ENCODE assay signal across 1 cellular context in the genomic region with DNA sequence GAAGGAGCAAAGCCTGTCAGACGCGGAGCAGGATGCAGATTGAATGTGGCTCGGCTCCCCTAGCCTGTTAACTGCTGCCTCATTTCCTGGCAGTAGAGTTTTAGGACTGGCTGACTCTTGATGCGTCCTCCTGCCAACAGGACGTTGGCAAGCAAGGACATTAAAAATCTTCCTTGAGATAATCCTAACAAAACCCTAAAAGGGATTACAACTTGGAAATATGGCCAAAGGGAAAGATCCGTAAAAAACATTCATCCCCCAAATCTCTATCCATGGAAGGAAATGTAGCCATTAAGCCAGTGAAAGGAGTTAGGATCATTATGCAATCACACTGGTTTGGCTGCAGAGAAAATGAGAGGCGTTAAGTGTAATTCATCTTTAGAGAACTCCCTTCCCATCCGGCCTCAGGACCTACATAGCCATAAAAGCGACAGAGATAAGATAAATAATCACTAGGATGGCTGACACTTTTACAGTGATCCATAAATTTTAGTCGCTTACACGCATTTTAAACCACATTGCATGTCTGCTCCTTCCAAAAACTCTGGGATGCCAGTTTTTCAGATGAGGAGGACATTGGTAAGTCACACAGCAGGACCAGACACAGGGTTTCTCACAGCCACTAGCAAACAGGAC.
A peak's percentile ranks its signal among the peaks of the same experiment; 100 is the strongest.
TF ChIP-seq lines count a peak whose summit lies in the region.

No MANE protein-coding gene starts in this region.

TF ChIP-seq in HepG2, 621 proteins besides CTCF, POLR2A, EP300 and RAD21:
- TF ChIP-seq, protein P1, sequence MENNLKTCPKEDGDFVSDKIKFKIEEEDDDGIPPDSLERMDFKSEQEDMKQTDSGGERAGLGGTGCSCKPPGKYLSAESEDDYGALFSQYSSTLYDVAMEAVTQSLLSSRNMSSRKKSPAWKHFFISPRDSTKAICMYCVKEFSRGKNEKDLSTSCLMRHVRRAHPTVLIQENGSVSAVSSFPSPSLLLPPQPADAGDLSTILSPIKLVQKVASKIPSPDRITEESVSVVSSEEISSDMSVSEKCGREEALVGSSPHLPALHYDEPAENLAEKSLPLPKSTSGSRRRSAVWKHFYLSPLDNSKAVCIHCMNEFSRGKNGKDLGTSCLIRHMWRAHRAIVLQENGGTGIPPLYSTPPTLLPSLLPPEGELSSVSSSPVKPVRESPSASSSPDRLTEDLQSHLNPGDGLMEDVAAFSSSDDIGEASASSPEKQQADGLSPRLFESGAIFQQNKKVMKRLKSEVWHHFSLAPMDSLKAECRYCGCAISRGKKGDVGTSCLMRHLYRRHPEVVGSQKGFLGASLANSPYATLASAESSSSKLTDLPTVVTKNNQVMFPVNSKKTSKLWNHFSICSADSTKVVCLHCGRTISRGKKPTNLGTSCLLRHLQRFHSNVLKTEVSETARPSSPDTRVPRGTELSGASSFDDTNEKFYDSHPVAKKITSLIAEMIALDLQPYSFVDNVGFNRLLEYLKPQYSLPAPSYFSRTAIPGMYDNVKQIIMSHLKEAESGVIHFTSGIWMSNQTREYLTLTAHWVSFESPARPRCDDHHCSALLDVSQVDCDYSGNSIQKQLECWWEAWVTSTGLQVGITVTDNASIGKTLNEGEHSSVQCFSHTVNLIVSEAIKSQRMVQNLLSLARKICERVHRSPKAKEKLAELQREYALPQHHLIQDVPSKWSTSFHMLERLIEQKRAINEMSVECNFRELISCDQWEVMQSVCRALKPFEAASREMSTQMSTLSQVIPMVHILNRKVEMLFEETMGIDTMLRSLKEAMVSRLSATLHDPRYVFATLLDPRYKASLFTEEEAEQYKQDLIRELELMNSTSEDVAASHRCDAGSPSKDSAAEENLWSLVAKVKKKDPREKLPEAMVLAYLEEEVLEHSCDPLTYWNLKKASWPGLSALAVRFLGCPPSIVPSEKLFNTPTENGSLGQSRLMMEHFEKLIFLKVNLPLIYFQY (CRISPR knock-in tag; IDR thresholded peaks at IDR 0.05; ENCODE audit: borderline replicate concordance) = no peak
- 0 out of 2 replicates have a peak, but pooled peaks have one; percentile 6 for TF ChIP-seq CEBPB (IDR thresholded peaks at IDR 0.05; ENCODE audit: borderline replicate concordance, low read depth, low read length)
